Comparison of ENCODE assay signal across 10 cellular contexts in genomic region chr12:51954465-51955361, GRCh38. TPM values are rescaled to one million over a fixed set of nuclear protein-coding genes. Genes with fewer than 3 reads are reported as not detected.
DNase-seq lines count a peak whose midpoint lies in the region; ATAC-seq and TF ChIP-seq lines count a peak whose summit lies in the region.
"Had no signal": no experiment of that assay in that cellular context is flagged by ENCODE, and none has a peak within 500 bp of the region (broad histone marks: within the 10 kb centered on the region; RNA-seq: fewer than 3 reads in every experiment).

No MANE protein-coding gene starts in this region.

- peaks cover 7% of the 10 kb centered on the region for H3K27me3 ChIP-seq in PC-9 (ENCODE audit: insufficient read depth, low read depth)
- H3K27me3 ChIP-seq in skeletal muscle satellite cell (ENCODE audit: control insufficient read depth, insufficient read depth, low read length) = peaks cover 7% of the 10 kb centered on the region
- H3K27me3 ChIP-seq: adrenal gland had no signal

- H3K4me2 ChIP-seq in PC-9 (peak overlapping the region; percentile 55), skeletal muscle satellite cell (ENCODE audit: low read length) (peak overlapping the region; percentile 94)

- peak overlapping the region; percentile 45; the same call in 1 of the 2 replicates for H3K27ac ChIP-seq in PC-9

- no peak overlapping the region for H2AFZ ChIP-seq in PC-9

- TF ChIP-seq CTCF in PC-9 (conservative IDR thresholded peaks at IDR 0.05) (no peak), fibroblast of pulmonary artery (IDR thresholded peaks at IDR 0.05; ENCODE audit: low read length, missing control alignments) (no peak), GM10266 (IDR thresholded peaks at IDR 0.05; ENCODE audit: control insufficient read depth, insufficient read depth, low read depth, missing control alignments) (no peak)

- CTCF ChIA-PET in PC-9 (lab: Charles Lee) = no interaction called here

- H3K9me3 ChIP-seq in PC-9 (ENCODE audit: insufficient read depth, low read depth) (no peaks in the 10 kb centered on the region), skeletal muscle satellite cell (replicated peaks; ENCODE audit: low read length) (no peaks in the 10 kb centered on the region)
- H3K9me3 ChIP-seq: adrenal gland had no signal

- H3K4me3 ChIP-seq in PC-9 (peak overlapping the region; percentile 2; the same call in 1 of the 2 replicates), fibroblast of pulmonary artery (replicated peaks; ENCODE audit: low read depth, low read length) (peak overlapping the region; percentile 96), skeletal muscle satellite cell (ENCODE audit: low read length) (no peak overlapping the region)

- peaks cover 34% of the 10 kb centered on the region for H3K4me1 ChIP-seq in PC-9 (replicated peaks; ENCODE audit: insufficient read depth)
- peaks cover 30% of the 10 kb centered on the region for H3K4me1 ChIP-seq in skeletal muscle satellite cell (ENCODE audit: control insufficient read depth, insufficient read depth, low read length)

- no peak overlapping the region for H3K9ac ChIP-seq in skeletal muscle satellite cell (ENCODE audit: low read depth, low read length)

- no TSS peak for BruUV-seq in PC-9 (replicated peaks; lab: Mats Ljungman, UMichigan)

- peaks cover 45% of the 10 kb centered on the region for H3K79me2 ChIP-seq in PC-9 (ENCODE audit: low read depth)

- DNase-seq in H4 (ENCODE audit: low spot score) (peak; percentile 29), PC-9 (peak in 1 of 2 experiments; percentile 86), fibroblast of pulmonary artery (ENCODE audit: low read depth) (peak; percentile 59), GM10266 (ENCODE audit: extremely low spot score) (no peak), GF-D8 (lab: John Stamatoyannopoulos, UW) (no peak)
- DNase-seq: midbrain had no signal

- H4K20me1 ChIP-seq in PC-9 (ENCODE audit: insufficient read depth) = 0 out of 2 replicates have a peak, but pooled peaks cover 3% of the 10 kb centered on the region

- H3K36me3 ChIP-seq in PC-9 (ENCODE audit: low read depth) (no peaks in the 10 kb centered on the region; the same call in 1 of the 2 replicates), skeletal muscle satellite cell (ENCODE audit: insufficient read depth, low read length) (no peaks in the 10 kb centered on the region)
- H3K36me3 ChIP-seq: adrenal gland had no signal

- no peaks in the 10 kb centered on the region for H3K9me2 ChIP-seq in PC-9 (ENCODE audit: insufficient read depth)

- POLR2A ChIA-PET in PC-9 (lab: Charles Lee; ENCODE audit: unreplicated experiment) = no interaction called here

- intact Hi-C loops in PC-9 (cut with micrococcal nuclease; ENCODE audit: unreplicated experiment) = no loop called here

- no peak for ATAC-seq in HG02884 (IDR thresholded peaks at IDR 0.05; ENCODE audit: unreplicated experiment)
- no peak for ATAC-seq in HG02885 (IDR thresholded peaks at IDR 0.05; ENCODE audit: poor library complexity, unreplicated experiment)

- no peaks in the 10 kb centered on the region for H3F3A ChIP-seq in PC-9 (ENCODE audit: insufficient read depth, low read depth)

RNA-seq across cellular contexts. Expression of gene ACVR1B, which starts 3.2 kb away (rescaled TPM):
- total RNA-seq in H4 (2014; rRNA removed; shearing (Covaris generic)) = 3.8 and 6.1 TPM in 2 replicates
- 13.4 and 15.4 TPM in 2 replicates for total RNA-seq in PC-9 (2021)
- 8.3 and 8.4 TPM in 2 replicates for total RNA-seq in skeletal muscle satellite cell (2012; rRNA removed)

RNA-seq across cellular contexts. Expression of gene ACVRL1, which starts 47.4 kb away (rescaled TPM):
- 4.1 and 4.8 TPM in 2 replicates for total RNA-seq in H4 (2014; rRNA removed; shearing (Covaris generic))
- not detected in 2 replicates for total RNA-seq in PC-9 (2021)
- total RNA-seq in skeletal muscle satellite cell (2012; rRNA removed) = 18.8 and 26.4 TPM in 2 replicates

RNA-seq across cellular contexts. Expression of gene TAMALIN, which starts 52.0 kb away (rescaled TPM):
- 0.35 and 1.8 TPM in 2 replicates for total RNA-seq in H4 (2014; rRNA removed; shearing (Covaris generic))
- total RNA-seq in PC-9 (2021) = 0.50 TPM in 1 of 2 replicates, not detected in the other
- total RNA-seq in skeletal muscle satellite cell (2012; rRNA removed) = 3.5 and 7.9 TPM in 2 replicates

Comparison
In these comparisons a context has a peak if more than half of its experiments do, and no peak if none do; other contexts are left out.
1. DNase-seq: peak in H4 (single experiment) and fibroblast of pulmonary artery (single experiment); none in GM10266 (single experiment) and GF-D8 (single experiment).